22 cellular contexts compared by ENCODE assay signal in the genomic region with DNA sequence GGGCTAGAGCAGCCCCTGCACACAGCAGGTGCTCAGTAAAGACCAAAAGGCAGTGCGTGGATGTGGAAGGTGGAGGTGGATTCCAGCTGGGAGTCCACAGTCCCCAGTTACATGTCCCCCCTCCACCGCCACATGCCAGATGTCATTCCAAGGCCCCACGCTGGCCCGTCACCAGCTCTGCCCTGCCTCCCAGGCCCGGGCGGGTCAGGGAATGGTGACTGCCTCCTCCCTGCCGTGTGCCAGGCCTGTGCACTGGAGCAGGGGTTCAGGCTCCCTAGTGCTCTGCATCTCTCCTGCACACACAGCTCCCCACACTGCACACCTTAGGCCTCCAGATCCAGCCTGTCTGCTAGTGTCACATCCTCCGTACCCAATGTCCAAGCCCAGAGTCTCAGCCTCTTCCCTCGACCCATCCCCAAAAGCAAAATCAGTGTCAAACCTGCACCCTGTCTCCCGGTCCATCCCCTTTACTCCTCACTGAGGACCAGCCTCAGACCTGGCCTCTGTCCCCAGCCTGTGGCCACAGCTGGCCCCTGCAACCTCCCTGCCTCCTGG. TPM values are rescaled to one million over a fixed set of nuclear protein-coding genes. Genes with fewer than 3 reads are reported as not detected.
"Had no signal": no experiment of that assay in that cellular context is flagged by ENCODE, and none has a peak within 500 bp of the region (broad histone marks: within the 10 kb centered on the region; RNA-seq: fewer than 3 reads in every experiment).

No MANE protein-coding gene starts in this region.

- FAIRE-seq: endometrium, keratinocyte had no signal

- H3K36me3 Mint-ChIP-seq: immature natural killer cell; naive thymus-derived CD8-positive, alpha-beta T cell; stimulated activated memory B cell treated with anti-CD40 and anti-IgM and Interleukin-4, amounts not matched to agents 10 μg/mL and 1 μg/mL and 100 μg/mL, for 72 hours had no signal

- H3K9me3 ChIP-seq: gastrocnemius medialis, mucosa of descending colon, prostate gland, right lobe of liver had no signal

- H3K4me3 Mint-ChIP-seq: central memory CD8-positive, alpha-beta T cell; immature natural killer cell; naive thymus-derived CD8-positive, alpha-beta T cell; stimulated activated memory B cell treated with anti-CD40 and anti-IgM and Interleukin-4, amounts not matched to agents 10 μg/mL and 1 μg/mL and 100 μg/mL, for 72 hours had no signal

- H3K9me3 Mint-ChIP-seq: central memory CD8-positive, alpha-beta T cell had no signal

- H3K4me1 Mint-ChIP-seq: central memory CD8-positive, alpha-beta T cell; immature natural killer cell; naive thymus-derived CD8-positive, alpha-beta T cell; stimulated activated memory B cell treated with anti-CD40 and anti-IgM and Interleukin-4, amounts not matched to agents 10 μg/mL and 1 μg/mL and 100 μg/mL, for 72 hours had no signal

- DNase-seq: effector memory CD4-positive, alpha-beta T cell; gastrocnemius medialis; immature natural killer cell; left colon; mucosa of descending colon; naive thymus-derived CD8-positive, alpha-beta T cell; ovary; stimulated activated CD4-positive, alpha-beta T cell treated with anti-CD3 and anti-CD28 coated beads, Interleukin-15, amount 100 ng/mL, for 24 hours; stimulated activated CD4-positive, alpha-beta T cell treated with anti-CD3 and anti-CD28 coated beads, Interleukin-1b, Interleukin-23, amount 100 ng/mL, for 48 hours; stimulated activated CD4-positive, alpha-beta T cell treated with anti-CD3 and anti-CD28 coated beads, Interleukin-4, amount 100 ng/mL, for 24 hours; stomach; transverse colon had no signal

- H3K27ac ChIP-seq: epithelial cell of prostate, esophagus muscularis mucosa, gastrocnemius medialis, ovary, prostate gland, right lobe of liver, stomach, thoracic aorta, transverse colon had no signal

- ATAC-seq: left colon; mucosa of descending colon; naive thymus-derived CD8-positive, alpha-beta T cell; stimulated activated memory B cell treated with anti-CD40 and anti-IgM and Interleukin-4, amounts not matched to agents 10 μg/mL and 1 μg/mL and 100 μg/mL, for 72 hours had no signal

- H3K27ac Mint-ChIP-seq: immature natural killer cell; naive thymus-derived CD8-positive, alpha-beta T cell; stimulated activated memory B cell treated with anti-CD40 and anti-IgM and Interleukin-4, amounts not matched to agents 10 μg/mL and 1 μg/mL and 100 μg/mL, for 72 hours had no signal

- H3K4me3 ChIP-seq: esophagus muscularis mucosa, gastrocnemius medialis, mucosa of descending colon, ovary, prostate gland, right lobe of liver, stomach, thoracic aorta, transverse colon had no signal

- H3K27me3 ChIP-seq: ovary, right lobe of liver had no signal

- H3K36me3 ChIP-seq: esophagus muscularis mucosa, gastrocnemius medialis, ovary, prostate gland, right lobe of liver, stomach, thoracic aorta, transverse colon had no signal

- H3K4me1 ChIP-seq: gastrocnemius medialis, prostate gland, transverse colon had no signal

RNA-seq across cellular contexts. Expression of a gene that starts 40.2 kb away (rescaled TPM):
- total RNA-seq: fibroblast of villous mesenchyme had no signal
- polyA plus RNA-seq: immature natural killer cell had no signal
